Comparison of ENCODE assay signal across 27 cellular contexts in genomic region chr13:18921063-18921462, GRCh38.
"Had no signal": no experiment of that assay in that cellular context is flagged by ENCODE, and none has a peak within 500 bp of the region (broad histone marks: within the 10 kb centered on the region; RNA-seq: fewer than 3 reads in every experiment).

No MANE protein-coding gene starts in this region.

- H3K27ac ChIP-seq: neural progenitor cell, ovary, parathyroid adenoma, psoas muscle, right lobe of liver, sigmoid colon, stomach, thoracic aorta, thyroid gland, tibial nerve, upper lobe of left lung, vagina had no signal

- H3K79me2 ChIP-seq: parathyroid adenoma had no signal

- H3K4me3 ChIP-seq: neural progenitor cell, ovary, psoas muscle, right lobe of liver, sigmoid colon, stomach, thoracic aorta, thyroid gland, tibial nerve, upper lobe of left lung, vagina had no signal

- H3K27me3 Mint-ChIP-seq: progenitor cell of endocrine pancreas; stimulated activated naive B cell treated with anti-CD40 and anti-IgM and Interleukin-4, amounts not matched to agents 10 μg/mL and 1 μg/mL and 100 μg/mL, for 72 hours; stimulated activated naive CD8-positive, alpha-beta T cell treated with anti-CD3 and anti-CD28 coated beads, Interleukin-15, Interleukin-2, amounts not matched to agents 100 ng/mL and 50 ng/mL, for 24 hours had no signal

- H3K27me3 ChIP-seq: neural progenitor cell, ovary, right lobe of liver, sigmoid colon, stomach, thyroid gland, tibial nerve, upper lobe of left lung, vagina had no signal

- H3K4me2 ChIP-seq: neural progenitor cell had no signal

- H3K4me3 Mint-ChIP-seq: nephron; neural progenitor cell; stimulated activated effector memory CD8-positive, alpha-beta T cell treated with anti-CD3 and anti-CD28 coated beads, Interleukin-12 subunit alpha, Interleukin-12 subunit beta, amount 100 ng/mL, for 72 hours; stimulated activated naive B cell treated with anti-CD40 and anti-IgM and Interleukin-4, amounts not matched to agents 10 μg/mL and 1 μg/mL and 100 μg/mL, for 72 hours; stimulated activated naive CD8-positive, alpha-beta T cell treated with anti-CD3 and anti-CD28 coated beads, Interleukin-15, Interleukin-2, amounts not matched to agents 100 ng/mL and 50 ng/mL, for 24 hours had no signal

- H3K36me3 Mint-ChIP-seq: neural progenitor cell; stimulated activated effector memory CD8-positive, alpha-beta T cell treated with anti-CD3 and anti-CD28 coated beads, Interleukin-12 subunit alpha, Interleukin-12 subunit beta, amount 100 ng/mL, for 72 hours; stimulated activated naive B cell treated with anti-CD40 and anti-IgM and Interleukin-4, amounts not matched to agents 10 μg/mL and 1 μg/mL and 100 μg/mL, for 72 hours had no signal

- DNase-seq: occipital lobe; ovary; posterior cingulate gyrus; psoas muscle; right cardiac atrium; right lobe of liver; sigmoid colon; small intestine; stimulated activated CD4-positive, alpha-beta T cell treated with anti-CD3 and anti-CD28 coated beads, Interleukin-15, amount 100 ng/mL, for 24 hours; stimulated activated CD4-positive, alpha-beta T cell treated with anti-CD3 and anti-CD28 coated beads, Interleukin-2, amount 100 ng/mL, for 24 hours; stimulated activated CD4-positive, alpha-beta T cell treated with anti-CD3 and anti-CD28 coated beads, Interleukin-2, amount 100 ng/mL, for 48 hours; stimulated activated CD4-positive, alpha-beta T cell treated with anti-CD3 and anti-CD28 coated beads, Interleukin-4, amount 100 ng/mL, for 24 hours; stimulated activated naive B cell treated with anti-CD40 and anti-IgM and Interleukin-4, amounts not matched to agents 10 μg/mL and 1 μg/mL and 100 μg/mL, for 72 hours; stimulated activated naive CD4-positive, alpha-beta T cell treated with Interleukin-2 at 50 U/mL for 16 hours; stomach; thyroid gland; trophoblast cell; upper lobe of left lung had no signal

- H3K4me1 Mint-ChIP-seq: nephron; neural progenitor cell; stimulated activated effector memory CD8-positive, alpha-beta T cell treated with anti-CD3 and anti-CD28 coated beads, Interleukin-12 subunit alpha, Interleukin-12 subunit beta, amount 100 ng/mL, for 72 hours; stimulated activated naive B cell treated with anti-CD40 and anti-IgM and Interleukin-4, amounts not matched to agents 10 μg/mL and 1 μg/mL and 100 μg/mL, for 72 hours had no signal

- H3K4me1 ChIP-seq: neural progenitor cell, parathyroid adenoma, psoas muscle, right lobe of liver, sigmoid colon, stomach, thyroid gland, tibial nerve, upper lobe of left lung, vagina had no signal

- H3K9ac ChIP-seq: neural progenitor cell, parathyroid adenoma had no signal

- H3K36me3 ChIP-seq: neural progenitor cell, ovary, right lobe of liver, sigmoid colon, stomach, thoracic aorta, thyroid gland, tibial nerve, upper lobe of left lung, vagina had no signal

- H3K27ac Mint-ChIP-seq: nephron; neural progenitor cell; progenitor cell of endocrine pancreas; stimulated activated effector memory CD8-positive, alpha-beta T cell treated with anti-CD3 and anti-CD28 coated beads, Interleukin-12 subunit alpha, Interleukin-12 subunit beta, amount 100 ng/mL, for 72 hours; stimulated activated naive B cell treated with anti-CD40 and anti-IgM and Interleukin-4, amounts not matched to agents 10 μg/mL and 1 μg/mL and 100 μg/mL, for 72 hours; stimulated activated naive CD8-positive, alpha-beta T cell treated with anti-CD3 and anti-CD28 coated beads, Interleukin-15, Interleukin-2, amounts not matched to agents 100 ng/mL and 50 ng/mL, for 24 hours had no signal

- H3K9me3 Mint-ChIP-seq: stimulated activated effector memory CD8-positive, alpha-beta T cell treated with anti-CD3 and anti-CD28 coated beads, Interleukin-12 subunit alpha, Interleukin-12 subunit beta, amount 100 ng/mL, for 72 hours; stimulated activated naive B cell treated with anti-CD40 and anti-IgM and Interleukin-4, amounts not matched to agents 10 μg/mL and 1 μg/mL and 100 μg/mL, for 72 hours had no signal
